Comparison of ENCODE assay signal across 24 cellular contexts in the genomic region with DNA sequence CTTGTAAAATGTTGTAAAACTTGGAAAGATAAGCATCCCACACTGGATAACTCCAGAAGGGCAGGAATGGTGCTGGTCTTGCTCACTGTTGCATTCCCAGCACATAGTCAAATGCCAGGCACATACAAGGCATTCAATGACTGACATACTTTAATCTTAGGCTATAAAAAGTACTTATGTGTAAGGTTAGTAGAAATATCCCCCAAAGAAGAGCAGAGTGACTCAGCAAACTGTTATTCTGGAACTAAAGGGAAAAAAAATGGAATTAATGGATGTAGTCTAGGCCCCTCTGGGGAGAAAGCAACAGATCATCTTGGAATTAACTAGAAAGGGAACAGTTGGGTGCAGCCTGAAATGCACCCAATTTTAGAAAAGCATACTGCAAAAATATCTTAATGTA.
"Had no signal": no experiment of that assay in that cellular context is flagged by ENCODE, and none has a peak within 500 bp of the region (broad histone marks: within the 10 kb centered on the region; RNA-seq: fewer than 3 reads in every experiment).

No MANE protein-coding gene starts in this region.

- H3K27me3 ChIP-seq: MG63, Peyer's patch, SJSA1 had no signal

- ATAC-seq: activated CD4-positive, CD25-positive, alpha-beta regulatory T cell treated with anti-CD3 and anti-CD28 coated beads, Interleukin-2, amount 50 U/mL, for 24 hours; activated CD8-positive, alpha-beta T cell treated with anti-CD3 and anti-CD28 coated beads for 36 hours; activated naive CD4-positive, alpha-beta T cell treated with anti-CD3 and anti-CD28 coated beads, Interleukin-2, amount 50 U/mL, for 72 hours; activated naive CD8-positive, alpha-beta T cell treated with anti-CD3 and anti-CD28 coated beads, Interleukin-2, amount 50 U/mL, for 24 hours; activated T-cell treated with anti-CD3 and anti-CD28 coated beads, Interleukin-2, amount 50 U/mL, for 72 hours had no signal

- H3K4me3 ChIP-seq: MG63, Peyer's patch, SJSA1 had no signal

- H3K27ac ChIP-seq: Peyer's patch, RWPE1, SJSA1 had no signal

- H3K9me3 ChIP-seq: MG63, Peyer's patch, SJSA1 had no signal

- DNase-seq: activated CD4-positive, alpha-beta T cell treated with anti-CD3 and anti-CD28 coated beads for 4 hours; activated CD8-positive, alpha-beta memory T cell treated with anti-CD3 and anti-CD28 coated beads, Interleukin-2, amount 50 U/mL, for 4 hours; activated CD8-positive, alpha-beta T cell treated with anti-CD3 and anti-CD28 coated beads for 36 hours; activated naive CD8-positive, alpha-beta T cell treated with anti-CD3 and anti-CD28 coated beads, Interleukin-2, amount 50 U/mL, for 24 hours; activated T-cell treated with anti-CD3 and anti-CD28 coated beads, Interleukin-2, amount 50 U/mL, for 72 hours; amygdala; cerebellar nuclear complex; MG63; MV-4-11; NCI-H1417 treated with DMSO at 0.1 percent for 48 hours; NCI-H1694; NCI-H2029; NCI-H2107; NCI-H2171 treated with DMSO at 0.1 percent for 48 hours; NCI-H226; NCI-H510A; NCI-H526 treated with DMSO at 0.1 percent for 48 hours; NCI-H82; Peyer's patch; Right ventricle myocardium superior had no signal

- H3K36me3 ChIP-seq: MG63 had no signal

- H3K4me1 ChIP-seq: Peyer's patch, SJSA1 had no signal
